8 cellular contexts compared by ENCODE assay signal in the genomic region with DNA sequence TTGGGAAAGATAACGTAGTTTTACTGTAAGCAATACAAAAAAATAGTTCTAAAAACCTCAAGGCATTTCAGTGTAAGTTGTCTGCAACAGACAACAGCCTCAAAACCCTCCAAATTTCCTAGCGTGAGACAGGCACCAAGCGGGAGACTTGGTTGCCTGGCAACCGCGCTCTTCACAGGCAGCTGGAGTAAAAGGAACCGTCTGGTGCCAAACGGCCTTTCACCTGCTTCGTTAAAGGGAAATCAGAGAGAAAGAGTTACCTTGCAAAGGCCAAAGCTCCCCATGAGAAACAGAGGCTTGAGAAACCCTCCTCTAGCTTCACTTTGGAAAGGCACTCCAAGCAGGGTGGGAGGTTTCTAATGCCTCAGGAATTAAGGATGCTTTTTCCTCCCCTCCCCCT.
DNase-seq lines count a peak whose midpoint lies in the region; ATAC-seq and TF ChIP-seq lines count a peak whose summit lies in the region.

No MANE protein-coding gene starts in this region.

- TF ChIP-seq CTCF in prostate gland (IDR thresholded peaks at IDR 0.05) = no peak

- DNase-seq in NCI-H128 (lab: John Stamatoyannopoulos, UW; ENCODE audit: unreplicated experiment) = peak; percentile 89
- DNase-seq in amygdala (lab: John Stamatoyannopoulos, UW) = peak in 46 of 56 donors; percentile 1 to 64 (median 26)
- DNase-seq in sciatic nerve (ENCODE audit: low spot score) = no peak
- DNase-seq in NAMALWA (ENCODE audit: low spot score) = no peak
- DNase-seq in prostate gland (ENCODE audit: low spot score) = no peak

- H3K36me3 ChIP-seq in neuron (ENCODE audit: insufficient read depth, low read length) (no peaks in the 10 kb centered on the region), prostate gland (no peaks in the 10 kb centered on the region)

- H3K4me1 ChIP-seq in neuron (ENCODE audit: insufficient read depth, low read length) = peaks cover 16% of the 10 kb centered on the region
- H3K4me1 ChIP-seq in prostate gland (replicated peaks) = no peaks in the 10 kb centered on the region

- WGBS in prostate gland = 1% methylated on average over 8 of the region's 8 CpGs

- H3K27me3 ChIP-seq in neuron (ENCODE audit: insufficient read depth, low read length) (no peaks in the 10 kb centered on the region), prostate gland (replicated peaks; ENCODE audit: insufficient read depth) (no peaks in the 10 kb centered on the region)

- H3K27ac ChIP-seq in prostate gland = no peak overlapping the region

- H2AFZ ChIP-seq in neuron (ENCODE audit: low read depth, low read length) = peak overlapping the region; percentile 30

- ATAC-seq in GM21381 (IDR thresholded peaks at IDR 0.05; ENCODE audit: unreplicated experiment) (peak; percentile 54), sciatic nerve (no peak), HG02588 (IDR thresholded peaks at IDR 0.05; ENCODE audit: unreplicated experiment) (no peak)

- TF ChIP-seq POLR2A in prostate gland (IDR thresholded peaks at IDR 0.05) = no peak

- intact Hi-C loops in sciatic nerve (cut with DNase I) (no loop called here), prostate gland (cut with DNase I) (no loop called here)

- H3K9me3 ChIP-seq in neuron (ENCODE audit: low read length) (no peaks in the 10 kb centered on the region), prostate gland (no peaks in the 10 kb centered on the region)

- peak overlapping the region; percentile 39 for H3K4me3 ChIP-seq in neuron (ENCODE audit: low read length)
- no peak overlapping the region for H3K4me3 ChIP-seq in prostate gland

Comparison
In these comparisons a context has a peak if more than half of its experiments do, and no peak if none do; other contexts are left out.
1. DNase-seq: peak in NCI-H128 (single experiment) and amygdala (46 of 56); none in sciatic nerve (single experiment), NAMALWA (single experiment) and prostate gland (single experiment).